In the genomic region with DNA sequence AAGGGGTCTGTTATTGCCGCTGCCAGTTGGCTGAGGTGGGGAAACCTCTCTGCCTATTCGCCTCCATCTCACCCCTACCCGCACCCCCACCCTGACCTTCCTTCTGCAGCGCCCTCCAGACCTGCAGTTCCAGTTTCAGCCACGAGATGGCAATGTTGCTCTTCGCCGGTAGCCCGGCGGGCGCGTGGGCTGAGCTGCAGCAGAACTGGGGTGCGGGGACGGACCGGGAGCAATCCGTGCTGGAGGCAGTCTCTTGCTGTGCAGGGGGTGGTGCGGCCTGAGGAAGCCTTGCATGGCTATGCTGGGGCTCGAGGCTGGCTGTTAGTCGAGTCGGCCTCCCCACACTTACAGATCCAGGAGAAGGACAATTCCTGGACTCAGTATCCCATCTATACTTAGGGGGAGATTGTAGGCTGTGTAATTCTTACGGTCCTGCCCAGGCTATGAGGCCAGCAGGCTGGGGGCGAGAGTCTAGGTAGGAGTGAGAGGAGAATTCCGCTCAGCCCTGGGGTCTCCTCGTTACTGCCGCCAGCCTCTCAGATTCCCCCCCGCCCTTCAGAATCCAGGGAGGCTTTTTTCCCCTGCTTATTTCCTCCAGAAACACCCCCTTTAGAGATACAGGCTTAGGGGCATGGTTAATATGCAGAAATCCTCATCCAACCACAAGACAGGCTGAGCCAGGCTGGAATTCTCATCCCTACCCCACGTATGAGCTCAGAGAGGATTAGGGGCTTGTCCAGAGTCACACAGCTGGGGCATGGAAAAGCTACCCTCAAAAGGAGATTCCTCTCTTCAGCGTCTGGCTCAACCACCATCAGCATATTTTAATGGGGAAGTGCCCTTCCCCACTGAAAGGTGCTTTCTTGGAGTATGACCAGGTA, we compare ENCODE assay signal across 8 cellular contexts. TPM values are rescaled to one million over a fixed set of nuclear protein-coding genes. Genes with fewer than 3 reads are reported as not detected.
DNase-seq lines count a peak whose midpoint lies in the region; ATAC-seq lines count a peak whose summit lies in the region.

No MANE protein-coding gene starts in this region.

- H2BK15ac ChIP-seq in mesenchymal stem cell (ENCODE audit: low read depth, poor library complexity, severe bottlenecking) = no peak overlapping the region

- no peak overlapping the region for H4K91ac ChIP-seq in mesenchymal stem cell (ENCODE audit: low read length)

- WGBS in ectodermal cell, 2 experiments = 5% methylated on average over 27 of the region's 27 CpGs
- 12% methylated on average over 16 of the region's 27 CpGs for WGBS in mesenchymal stem cell

- H2BK120ac ChIP-seq in mesenchymal stem cell (ENCODE audit: low read depth, low read length) = no peak overlapping the region

- no peak overlapping the region for H3K4ac ChIP-seq in mesenchymal stem cell (ENCODE audit: low read depth in 1 of 2, low read length in 2 of 2)

- peak overlapping the region; percentile 52 for H3K27ac ChIP-seq in ectodermal cell (ENCODE audit: insufficient read depth, low read depth, low read length, poor library complexity, severe bottlenecking)
- no peak overlapping the region for H3K27ac ChIP-seq in mesenchymal stem cell (ENCODE audit: low read length, poor library complexity, severe bottlenecking)

- H3K9me3 ChIP-seq in ectodermal cell (ENCODE audit: control insufficient read depth, low read length) (no peaks in the 10 kb centered on the region), mesenchymal stem cell (ENCODE audit: control insufficient read depth, low read length) (peaks cover 2% of the 10 kb centered on the region)

- H3K18ac ChIP-seq in mesenchymal stem cell (ENCODE audit: low read depth in 1 of 2, low read length in 2 of 2) = no peak overlapping the region

- H3K36me3 ChIP-seq in ectodermal cell (ENCODE audit: control insufficient read depth, insufficient read depth, low read length) = no peaks in the 10 kb centered on the region
- H3K36me3 ChIP-seq in mesenchymal stem cell (ENCODE audit: control insufficient read depth in 1 of 2, insufficient read depth in 2 of 2, low read depth in 1 of 2, low read length in 2 of 2) = no peaks in the 10 kb centered on the region

- no peak overlapping the region for H3K14ac ChIP-seq in mesenchymal stem cell (ENCODE audit: low read length in 2 of 2)

- H3K27me3 ChIP-seq in ectodermal cell (ENCODE audit: control insufficient read depth, insufficient read depth, low read length, poor library complexity, severe bottlenecking) (peaks cover 18% of the 10 kb centered on the region), mesenchymal stem cell (ENCODE audit: control insufficient read depth in 1 of 2, insufficient read depth in 1 of 2, low read length in 2 of 2) (peaks cover 27 to 71% of the 10 kb centered on the region in 2 experiments)

- no peak overlapping the region for H3K23ac ChIP-seq in mesenchymal stem cell (ENCODE audit: low read length in 2 of 2)

- H3K9ac ChIP-seq in mesenchymal stem cell (ENCODE audit: low read length) = peak overlapping the region; percentile 34

- DNase-seq in AG20443 (ENCODE audit: low spot score) (peak; percentile 95), NCI-H460 (ENCODE audit: extremely low read depth, low read depth) (peak; percentile 66), mesenchymal stem cell (peak; percentile 68)
- peak; percentile 73 to 74 for DNase-seq in activated CD4-positive, alpha-beta T cell treated with anti-CD3 and anti-CD28 coated beads, Interleukin-2, amount 50 U/mL, for 24 hours (ENCODE audit: low read depth in 1 of 2, low spot score in 1 of 2)
- peak; percentile 44 to 51 for DNase-seq in stimulated activated CD8-positive, alpha-beta memory T cell treated with anti-CD3 and anti-CD28 coated beads, Interleukin-15, amount 100 ng/mL, for 4 hours (ENCODE audit: low read depth in 2 of 2)

- no peak overlapping the region for H4K8ac ChIP-seq in mesenchymal stem cell (ENCODE audit: low read length)

- H2AK5ac ChIP-seq in mesenchymal stem cell (ENCODE audit: low read length, severe bottlenecking) = peak overlapping the region; percentile 87

- no peak overlapping the region for H2BK12ac ChIP-seq in mesenchymal stem cell (ENCODE audit: low read length in 2 of 2)

- H3K79me1 ChIP-seq in mesenchymal stem cell (replicated peaks; ENCODE audit: low read length, poor library complexity, severe bottlenecking) = no peaks in the 10 kb centered on the region

- H2BK5ac ChIP-seq in mesenchymal stem cell (ENCODE audit: low read depth, low read length, poor library complexity, severe bottlenecking) = no peak overlapping the region

- ATAC-seq in GM18858 (IDR thresholded peaks at IDR 0.05; ENCODE audit: unreplicated experiment) (peak; percentile 91), HG03135 (IDR thresholded peaks at IDR 0.05; ENCODE audit: unreplicated experiment) (peak; percentile 61)

- H2AFZ ChIP-seq in mesenchymal stem cell (ENCODE audit: low read depth, low read length) = no peak overlapping the region

- H3K4me1 ChIP-seq in ectodermal cell (ENCODE audit: control insufficient read depth, insufficient read depth, low read length) (peaks cover 24% of the 10 kb centered on the region), mesenchymal stem cell (ENCODE audit: control insufficient read depth, insufficient read depth, low read depth, low read length) (peaks cover 38% of the 10 kb centered on the region)

- peak overlapping the region; percentile 18 for H3K4me3 ChIP-seq in ectodermal cell (ENCODE audit: insufficient read depth, low read depth, low read length)
- H3K4me3 ChIP-seq in mesenchymal stem cell (ENCODE audit: insufficient read depth in 1 of 2, low read depth in 1 of 2, low read length in 2 of 2) = peak overlapping the region in 1 of 2 experiments; percentile 40

- peak overlapping the region; percentile 58 for H3K4me2 ChIP-seq in mesenchymal stem cell (ENCODE audit: low read length, poor library complexity, severe bottlenecking)

RNA-seq across cellular contexts. Expression of a gene that starts 2.8 kb away (rescaled TPM):
- total RNA-seq in NCI-H460 (2014; rRNA removed; shearing (Covaris generic)) = 0.12 and 0.25 TPM in 2 replicates
- not detected in 2 replicates for polyA plus RNA-seq in NCI-H460 (2014; cell fraction: nucleus; rRNA removed)
- polyA plus RNA-seq in ectodermal cell (2013, experiment 1 of 4) = 33.4 TPM
- 38.8 TPM for polyA plus RNA-seq in ectodermal cell (2013, experiment 2 of 4)
- polyA plus RNA-seq in ectodermal cell (2013, experiment 3 of 4) = 22.8 TPM
- polyA plus RNA-seq in ectodermal cell (2013, experiment 4 of 4) = 27.1 TPM
- 0.15 TPM for polyA plus RNA-seq in mesenchymal stem cell (2013, experiment 1 of 2)
- polyA plus RNA-seq in mesenchymal stem cell (2013, experiment 2 of 2) = 0.19 TPM
